11 cellular contexts compared by ENCODE assay signal in the genomic region with DNA sequence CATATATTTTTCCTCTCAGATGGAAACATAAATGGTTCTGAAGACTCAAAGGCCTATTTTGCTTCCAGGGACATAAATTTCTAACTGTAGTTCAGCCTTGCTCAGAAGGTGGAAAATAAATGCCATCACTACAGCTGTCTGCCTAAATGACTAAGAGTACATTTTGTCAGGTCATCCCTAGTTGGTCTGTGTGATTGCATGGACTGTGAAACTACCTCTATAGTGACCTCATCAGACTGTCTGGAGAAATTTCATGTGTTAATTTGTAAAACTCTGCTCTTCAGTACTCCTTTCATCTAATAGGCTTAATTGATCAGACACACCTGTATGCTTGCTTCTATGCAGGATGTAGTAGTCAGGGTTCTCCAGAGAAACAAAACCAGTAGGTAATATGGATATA.
DNase-seq lines count a peak whose midpoint lies in the region; ATAC-seq and TF ChIP-seq lines count a peak whose summit lies in the region.
"Had no signal": no experiment of that assay in that cellular context is flagged by ENCODE, and none has a peak within 500 bp of the region (broad histone marks: within the 10 kb centered on the region; RNA-seq: fewer than 3 reads in every experiment).

No MANE protein-coding gene starts in this region.

- ATAC-seq in HG03039 (IDR thresholded peaks at IDR 0.05; ENCODE audit: unreplicated experiment) (peak; percentile 82), HG03571 (IDR thresholded peaks at IDR 0.05; ENCODE audit: unreplicated experiment) (no peak), GM21447 (IDR thresholded peaks at IDR 0.05; ENCODE audit: unreplicated experiment) (no peak)
- ATAC-seq: stimulated activated effector memory CD8-positive, alpha-beta T cell treated with anti-CD3 and anti-CD28 coated beads, Interleukin-12 subunit alpha, Interleukin-12 subunit beta, amount 100 ng/mL, for 72 hours had no signal

- DNase-seq in SHP77 (lab: John Stamatoyannopoulos, UW) (peak; percentile 4 to 24), SHP77 treated with DMSO at 0.1 percent for 48 hours (lab: John Stamatoyannopoulos, UW) (no peak), NOMO-1 treated with DMSO at 0.1 percent for 48 hours (lab: John Stamatoyannopoulos, UW; ENCODE audit: unreplicated experiment) (peak; percentile 61), retinal pigment epithelial cell (ENCODE audit: low read depth) (peak; percentile 2), NCI-H774 (lab: John Stamatoyannopoulos, UW) (no peak)
- DNase-seq: NCI-H1105 treated with DMSO at 0.1 percent for 48 hours had no signal

- no peak overlapping the region for H3K4me3 ChIP-seq in retinal pigment epithelial cell (ENCODE audit: low read length)
- H3K4me3 ChIP-seq: SJSA1 had no signal

- no peak for TF ChIP-seq CTCF in retinal pigment epithelial cell (conservative IDR thresholded peaks at IDR 0.05; ENCODE audit: low read depth, low read length)

Comparison
In these comparisons a context has a peak if more than half of its experiments do, and no peak if none do; other contexts are left out.
1. DNase-seq: peak in SHP77 (2 of 2), NOMO-1 treated with DMSO at 0.1 percent for 48 hours (single experiment) and retinal pigment epithelial cell (single experiment); none in SHP77 treated with DMSO at 0.1 percent for 48 hours (single experiment) and NCI-H774 (single experiment).